In the genomic region with DNA sequence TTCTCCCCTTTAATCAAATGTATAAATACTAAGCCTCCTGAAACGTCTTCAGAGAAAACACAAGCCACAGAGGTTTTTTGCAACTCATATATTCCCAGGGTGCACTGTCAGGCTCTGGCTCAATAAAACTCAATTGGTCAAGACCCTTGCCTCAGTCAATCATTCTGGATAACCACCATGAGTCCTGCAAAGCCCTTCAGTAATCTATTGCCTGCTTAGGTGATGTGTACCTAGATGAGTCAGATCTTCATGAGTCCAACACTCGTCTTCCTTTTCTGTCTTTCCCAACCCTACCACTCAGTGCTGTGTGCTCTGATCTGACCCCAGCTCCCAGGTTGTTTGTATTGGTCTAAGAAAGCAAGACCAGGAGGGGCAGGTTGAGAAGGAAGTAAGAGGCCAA, we compare ENCODE assay signal across 11 cellular contexts. TPM values are rescaled to one million over a fixed set of nuclear protein-coding genes. Genes with fewer than 3 reads are reported as not detected.
"Had no signal": no experiment of that assay in that cellular context is flagged by ENCODE, and none has a peak within 500 bp of the region (broad histone marks: within the 10 kb centered on the region; RNA-seq: fewer than 3 reads in every experiment).

No MANE protein-coding gene starts in this region.

RNA-seq across cellular contexts. Expression of a gene that starts 24.1 kb away (rescaled TPM):
- total RNA-seq: activated B cell treated with CpG ODN at 0.5 μM for 24 hours; activated CD8-positive, alpha-beta T cell treated with anti-CD3 and anti-CD28 coated beads for 36 hours; activated T-cell treated with anti-CD3 and anti-CD28 coated beads, Interleukin-2, amount 50 U/mL, for 4 hours; chondrocyte; dermis blood vessel endothelial cell; epithelial cell of proximal tubule; esophagus mucosa; gastroesophageal sphincter; glomerular endothelial cell; heart right ventricle had no signal
- polyA plus RNA-seq: adipose tissue, heart right ventricle had no signal

RNA-seq across cellular contexts. Expression of a gene that starts 32.2 kb away (rescaled TPM):
- total RNA-seq: activated B cell treated with CpG ODN at 0.5 μM for 24 hours; activated CD8-positive, alpha-beta T cell treated with anti-CD3 and anti-CD28 coated beads for 36 hours; activated T-cell treated with anti-CD3 and anti-CD28 coated beads, Interleukin-2, amount 50 U/mL, for 4 hours; chondrocyte; dermis blood vessel endothelial cell; epithelial cell of proximal tubule; esophagus mucosa; gastroesophageal sphincter; glomerular endothelial cell; heart right ventricle had no signal
- polyA plus RNA-seq: adipose tissue, heart right ventricle had no signal
